14 cellular contexts compared by ENCODE assay signal in the genomic region with DNA sequence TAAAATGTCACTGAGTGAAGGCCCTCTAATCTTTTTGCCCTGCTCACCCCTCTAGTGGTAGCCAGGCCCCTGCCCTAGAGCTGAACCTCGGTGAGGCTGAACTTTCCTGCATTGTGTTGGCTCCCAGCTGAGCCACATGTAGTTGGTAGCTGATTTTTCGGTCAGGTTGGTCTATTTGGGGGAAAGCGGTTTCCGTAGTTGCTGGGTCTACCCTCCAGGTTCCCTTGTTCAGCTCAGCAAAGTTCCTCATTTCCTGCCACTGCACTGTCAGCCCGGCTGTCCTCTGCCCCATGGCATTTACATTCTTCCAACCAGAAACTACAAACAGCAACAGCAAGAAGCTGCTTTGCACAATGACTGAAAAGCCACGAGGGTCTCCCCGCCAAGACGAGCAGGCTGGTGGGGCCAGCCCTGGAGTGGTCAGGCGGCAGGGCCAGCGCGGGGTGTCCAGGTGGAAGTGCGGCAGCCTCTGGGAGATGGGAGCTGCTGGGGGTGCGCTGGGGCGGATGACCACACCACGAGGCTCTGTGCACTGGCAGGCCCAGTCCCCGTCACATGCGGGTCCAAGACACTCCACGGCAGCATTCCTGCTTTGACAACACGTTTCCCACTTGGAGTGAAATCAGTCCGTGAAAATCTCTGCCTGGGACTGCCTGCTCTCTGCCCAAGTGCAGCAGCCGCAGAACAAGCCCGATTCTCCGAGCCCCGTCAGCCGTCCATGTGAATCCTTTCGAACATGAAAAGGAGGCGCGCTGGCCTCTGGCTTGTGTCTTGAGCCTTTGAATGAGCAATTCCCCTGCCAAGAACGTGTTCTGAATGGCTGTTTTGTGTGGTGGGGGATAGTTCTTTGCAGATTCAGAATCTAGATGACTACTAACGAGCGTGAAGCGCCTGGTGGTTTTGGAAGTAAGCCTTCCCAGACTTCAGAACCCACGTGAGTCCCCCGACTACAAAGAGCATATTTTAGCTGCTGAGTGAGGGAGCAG.
DNase-seq lines count a peak whose midpoint lies in the region; ATAC-seq and TF ChIP-seq lines count a peak whose summit lies in the region.
"Had no signal": no experiment of that assay in that cellular context is flagged by ENCODE, and none has a peak within 500 bp of the region (broad histone marks: within the 10 kb centered on the region; RNA-seq: fewer than 3 reads in every experiment).

No MANE protein-coding gene starts in this region.

- no peaks in the 10 kb centered on the region for H3K36me3 ChIP-seq in IMR-90 (ENCODE audit: control insufficient read depth, insufficient read depth, low read length)
- H3K36me3 ChIP-seq: colonic mucosa, upper lobe of left lung had no signal

- TF ChIP-seq RAD21 in IMR-90 (IDR thresholded peaks at IDR 0.05; ENCODE audit: low read length) = no peak

- H2AK5ac ChIP-seq in IMR-90 (ENCODE audit: low read depth, low read length) = no peak overlapping the region

- H3K9me3 ChIP-seq in IMR-90 (ENCODE audit: control insufficient read depth, insufficient read depth, low read length) = no peaks in the 10 kb centered on the region
- H3K9me3 ChIP-seq: colonic mucosa, upper lobe of left lung had no signal

- no TSS peak for BruUV-seq in IMR-90 (replicated peaks; lab: Mats Ljungman, UMichigan)

- H3K4ac ChIP-seq in IMR-90 (ENCODE audit: low read depth, low read length) = no peak overlapping the region

- DNase-seq in IMR-90 (no peak), astrocyte of the hippocampus (ENCODE audit: low read depth, low spot score) (peak; percentile 79), lower leg skin (ENCODE audit: low spot score in 2 of 2) (peak; percentile 12 to 74), substantia nigra (lab: John Stamatoyannopoulos, UW) (peak in 25 of 49 donors; percentile 5 to 55 (median 23)), NCI-H524 treated with DMSO at 0.1 percent for 48 hours (lab: John Stamatoyannopoulos, UW) (no peak), left colon (no peak), AG20443 (ENCODE audit: low spot score) (no peak)
- DNase-seq: activated CD4-positive, alpha-beta T cell treated with anti-CD3 and anti-CD28 coated beads, Interleukin-2, amount 50 U/mL, for 1 hour; activated naive CD8-positive, alpha-beta T cell treated with anti-CD3 and anti-CD28 coated beads, Interleukin-2, amount 50 U/mL, for 24 hours; activated T-cell treated with anti-CD3 and anti-CD28 coated beads, Interleukin-2, amount 50 U/mL, for 48 hours; colonic mucosa; DMS53 had no signal

- peaks cover 4% of the 10 kb centered on the region; the same call in 1 of the 2 replicates for H3K27me3 ChIP-seq in IMR-90 (ENCODE audit: control insufficient read depth, insufficient read depth, low read length)
- H3K27me3 ChIP-seq: colonic mucosa, upper lobe of left lung had no signal

- ATAC-seq in IMR-90 (ENCODE audit: low read depth) (no peak), left colon (no peak)
- ATAC-seq: activated naive CD8-positive, alpha-beta T cell treated with anti-CD3 and anti-CD28 coated beads, Interleukin-2, amount 50 U/mL, for 24 hours had no signal

- H2BK20ac ChIP-seq in IMR-90 (ENCODE audit: low read depth, low read length) = no peak overlapping the region

- H4K91ac ChIP-seq in IMR-90 (ENCODE audit: insufficient read depth, low read depth, low read length) = no peak overlapping the region

- H4K20me1 ChIP-seq in IMR-90 (ENCODE audit: insufficient read depth, low read length) = no peaks in the 10 kb centered on the region

- CTCF ChIA-PET in IMR-90 (lab: Yijun Ruan, JAX) = no interaction called here

- H3K4me3 ChIP-seq in IMR-90 (ENCODE audit: insufficient read depth, low read depth, low read length) (no peak overlapping the region), lower leg skin (ENCODE audit: low read depth, poor library complexity, severe bottlenecking) (no peak overlapping the region)
- H3K4me3 ChIP-seq: colonic mucosa, upper lobe of left lung had no signal

- H3K27ac ChIP-seq in IMR-90 (ENCODE audit: insufficient read depth, low read length) = no peak overlapping the region
- no peak overlapping the region for H3K27ac ChIP-seq in substantia nigra (ENCODE audit: low read depth, low read length, poor library complexity, severe bottlenecking)
- H3K27ac ChIP-seq: C4-2B, colonic mucosa, upper lobe of left lung had no signal

- dilution Hi-C loops in IMR-90 (cut with HindIII; ENCODE audit: low sequenced_read_pairs, unreplicated experiment) = no loop called here

- no peak overlapping the region for H2BK5ac ChIP-seq in IMR-90 (ENCODE audit: low read depth, low read length, poor library complexity, severe bottlenecking)

- no peak for TF ChIP-seq CTCF in IMR-90 (conservative IDR thresholded peaks at IDR 0.05; ENCODE audit: low read depth, low read length)
- TF ChIP-seq CTCF in lower leg skin (IDR thresholded peaks at IDR 0.05) = no peak

- H3K4me2 ChIP-seq in IMR-90 (ENCODE audit: low read depth, low read length) = no peak overlapping the region

- TF ChIP-seq POLR2A in IMR-90 (IDR thresholded peaks at IDR 0.05; ENCODE audit: low read depth, low read length) = no peak
- no peak for TF ChIP-seq POLR2A in lower leg skin (IDR thresholded peaks at IDR 0.05)

- 84% methylated on average over 21 of the region's 34 CpGs; no CpG with 5 or more reads in 1 of the 2 experiments for WGBS in IMR-90 (ENCODE audit: extremely low coverage in 2 of 2, insufficient read length in 1 of 2), 2 experiments
- WGBS in lower leg skin, 2 donors = 82 to 83% methylated on average over 24 to 34 of the region's 34 CpGs

- H3K9ac ChIP-seq in IMR-90 (ENCODE audit: low read depth, low read length) = no peak overlapping the region

- in situ Hi-C loops in IMR-90 (cut with MboI; ENCODE audit: low sequenced_read_pairs) = no loop called here

- H3K79me1 ChIP-seq in IMR-90 (ENCODE audit: low read depth in 1 of 2, low read length in 2 of 2) = no peaks in the 10 kb centered on the region

- POLR2A ChIA-PET in IMR-90 (lab: Charles Lee; ENCODE audit: unreplicated experiment) = no interaction called here

- H3K9me1 ChIP-seq in IMR-90 (ENCODE audit: insufficient read depth, low read length) = no peaks in the 10 kb centered on the region

- intact Hi-C loops in IMR-90 (cut with micrococcal nuclease) (no loop called here), lower leg skin (cut with DNase I; ENCODE audit: low total_unique reads) (no loop called here), left colon (cut with DNase I, micrococcal nuclease) (no loop called here)

- no peak overlapping the region for H2BK120ac ChIP-seq in IMR-90 (ENCODE audit: low read depth, low read length)

- no peak overlapping the region for H3K18ac ChIP-seq in IMR-90 (ENCODE audit: low read depth, low read length)

- no peak overlapping the region for H2BK15ac ChIP-seq in IMR-90 (ENCODE audit: low read depth, low read length)

- H2AFZ ChIP-seq in IMR-90 (replicated peaks; ENCODE audit: low read length, poor library complexity) = peak overlapping the region; percentile 11

- H4K8ac ChIP-seq in IMR-90 (ENCODE audit: low read depth in 2 of 2, low read length in 2 of 2) = no peak overlapping the region

- H3K23ac ChIP-seq in IMR-90 (ENCODE audit: low read depth, low read length) = no peak overlapping the region

- no peak overlapping the region for H4K5ac ChIP-seq in IMR-90 (ENCODE audit: low read depth, low read length)

- no peak overlapping the region for H2AK9ac ChIP-seq in IMR-90 (replicated peaks; ENCODE audit: low read depth, low read length, poor library complexity)

- no peaks in the 10 kb centered on the region for H3K4me1 ChIP-seq in IMR-90 (ENCODE audit: control insufficient read depth, insufficient read depth, low read length)
- H3K4me1 ChIP-seq: colonic mucosa, upper lobe of left lung had no signal

- no peak overlapping the region for H3K14ac ChIP-seq in IMR-90 (replicated peaks; ENCODE audit: low read depth, low read length)

- H3K56ac ChIP-seq in IMR-90 (ENCODE audit: extremely low read depth, insufficient read depth, low read length) = no peak overlapping the region

TF ChIP-seq in IMR-90, 13 proteins besides CTCF, POLR2A, EP300 and RAD21:
- TF ChIP-seq CHD1 (IDR thresholded peaks at IDR 0.05; ENCODE audit: low read depth, low read length) (no peak), NFE2L2 (IDR thresholded peaks at IDR 0.05; ENCODE audit: low read depth, low read length) (no peak), MAFK (IDR thresholded peaks at IDR 0.05; ENCODE audit: low read depth, low read length) (no peak), FOS (IDR thresholded peaks at IDR 0.05; ENCODE audit: low read depth, low read length) (no peak), RCOR1 (IDR thresholded peaks at IDR 0.05; ENCODE audit: insufficient replicate concordance, low read length) (no peak), CEBPB (IDR thresholded peaks at IDR 0.05; ENCODE audit: low read depth, low read length) (no peak), MAZ (IDR thresholded peaks at IDR 0.05; ENCODE audit: borderline replicate concordance, low read depth, low read length) (no peak), MXI1 (IDR thresholded peaks at IDR 0.05; ENCODE audit: borderline replicate concordance, low read depth, low read length) (no peak), BHLHE40 (IDR thresholded peaks at IDR 0.05; ENCODE audit: low read depth, low read length) (no peak), SMC3 (IDR thresholded peaks at IDR 0.05; ENCODE audit: low read depth, low read length) (no peak), RFX5 (IDR thresholded peaks at IDR 0.05; ENCODE audit: low read depth, low read length) (no peak)
- TF ChIP-seq, protein P1, sequence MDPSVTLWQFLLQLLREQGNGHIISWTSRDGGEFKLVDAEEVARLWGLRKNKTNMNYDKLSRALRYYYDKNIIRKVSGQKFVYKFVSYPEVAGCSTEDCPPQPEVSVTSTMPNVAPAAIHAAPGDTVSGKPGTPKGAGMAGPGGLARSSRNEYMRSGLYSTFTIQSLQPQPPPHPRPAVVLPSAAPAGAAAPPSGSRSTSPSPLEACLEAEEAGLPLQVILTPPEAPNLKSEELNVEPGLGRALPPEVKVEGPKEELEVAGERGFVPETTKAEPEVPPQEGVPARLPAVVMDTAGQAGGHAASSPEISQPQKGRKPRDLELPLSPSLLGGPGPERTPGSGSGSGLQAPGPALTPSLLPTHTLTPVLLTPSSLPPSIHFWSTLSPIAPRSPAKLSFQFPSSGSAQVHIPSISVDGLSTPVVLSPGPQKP (IDR thresholded peaks at IDR 0.05; ENCODE audit: borderline replicate concordance, low read depth, low read length) = no peak
- TF ChIP-seq, protein P2, sequence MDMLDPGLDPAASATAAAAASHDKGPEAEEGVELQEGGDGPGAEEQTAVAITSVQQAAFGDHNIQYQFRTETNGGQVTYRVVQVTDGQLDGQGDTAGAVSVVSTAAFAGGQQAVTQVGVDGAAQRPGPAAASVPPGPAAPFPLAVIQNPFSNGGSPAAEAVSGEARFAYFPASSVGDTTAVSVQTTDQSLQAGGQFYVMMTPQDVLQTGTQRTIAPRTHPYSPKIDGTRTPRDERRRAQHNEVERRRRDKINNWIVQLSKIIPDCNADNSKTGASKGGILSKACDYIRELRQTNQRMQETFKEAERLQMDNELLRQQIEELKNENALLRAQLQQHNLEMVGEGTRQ (IDR thresholded peaks at IDR 0.05; ENCODE audit: low read depth, low read length) = no peak

Comparison
In these comparisons a context has a peak if more than half of its experiments do, and no peak if none do; other contexts are left out.
1. DNase-seq: peak in astrocyte of the hippocampus (single experiment), lower leg skin (2 of 2) and substantia nigra (25 of 49); none in IMR-90 (single experiment), NCI-H524 treated with DMSO at 0.1 percent for 48 hours (single experiment), left colon (0 of 2) and AG20443 (single experiment).